In genomic region chr17:3992370-3992769, GRCh38 we compare ENCODE assay signal across 1 cellular context.
TF ChIP-seq lines count a peak whose summit lies in the region.

No MANE protein-coding gene starts in this region.

TF ChIP-seq in HepG2, 621 proteins besides CTCF, POLR2A, EP300 and RAD21:
- TF ChIP-seq KAT7 (CRISPR knock-in tag; IDR thresholded peaks at IDR 0.05; ENCODE audit: borderline replicate concordance) = no peak
- TF ChIP-seq HNRNPUL1 (IDR thresholded peaks at IDR 0.05; ENCODE audit: low read depth, low read length) = no peak
